In genomic region chr3:105877625-105877913, GRCh38 we compare ENCODE assay signal across 25 cellular contexts. TPM values are rescaled to one million over a fixed set of nuclear protein-coding genes. Genes with fewer than 3 reads are reported as not detected.
DNase-seq lines count a peak whose midpoint lies in the region; ATAC-seq and TF ChIP-seq lines count a peak whose summit lies in the region.
"Had no signal": no experiment of that assay in that cellular context is flagged by ENCODE, and none has a peak within 500 bp of the region (broad histone marks: within the 10 kb centered on the region; RNA-seq: fewer than 3 reads in every experiment).

No MANE protein-coding gene starts in this region.

- H4K20me1 ChIP-seq in OCI-LY7 (ENCODE audit: insufficient read depth, low read length) = no peaks in the 10 kb centered on the region

- peak overlapping the region; percentile 83 for H3K27ac Mint-ChIP-seq in activated CD8-positive, alpha-beta T cell treated with anti-CD3 and anti-CD28 coated beads for 36 hours
- H3K27ac Mint-ChIP-seq in activated CD8-positive, alpha-beta T cell treated with anti-CD3 and anti-CD28 coated beads, Interleukin-2, amount 10 ng/mL, durations not matched to agents 7 days and 5 days = no peak overlapping the region
- peak overlapping the region; percentile 81 for H3K27ac Mint-ChIP-seq in stimulated activated memory B cell treated with anti-CD40 and anti-IgM and Interleukin-4, amounts not matched to agents 10 μg/mL and 1 μg/mL and 100 μg/mL, for 72 hours
- H3K27ac Mint-ChIP-seq: endodermal cell had no signal

- no peaks in the 10 kb centered on the region for H3K79me2 ChIP-seq in OCI-LY7 (ENCODE audit: insufficient read depth, low read depth, low read length)

- peak overlapping the region; percentile 62 for H3K4me3 Mint-ChIP-seq in activated CD8-positive, alpha-beta T cell treated with anti-CD3 and anti-CD28 coated beads for 36 hours
- H3K4me3 Mint-ChIP-seq in activated CD8-positive, alpha-beta T cell treated with anti-CD3 and anti-CD28 coated beads, Interleukin-2, amount 10 ng/mL, durations not matched to agents 7 days and 5 days = no peak overlapping the region
- no peak overlapping the region for H3K4me3 Mint-ChIP-seq in stimulated activated memory B cell treated with anti-CD40 and anti-IgM and Interleukin-4, amounts not matched to agents 10 μg/mL and 1 μg/mL and 100 μg/mL, for 72 hours
- H3K4me3 Mint-ChIP-seq: endodermal cell had no signal

- POLR2A ChIA-PET in activated CD8-positive, alpha-beta T cell treated with anti-CD3 and anti-CD28 coated beads for 36 hours (lab: Charles Lee) = no interaction called here
- POLR2A ChIA-PET in activated CD8-positive, alpha-beta T cell treated with anti-CD3 and anti-CD28 coated beads, Interleukin-2, amount 10 ng/mL, durations not matched to agents 7 days and 5 days (lab: Charles Lee) = no interaction called here
- POLR2A ChIA-PET in OCI-LY7 (lab: Charles Lee) = interaction anchor here (0.5 to 1.5 kb wide), 3 partner anchors 9 to 145 kb away, joined by 3 read pairs; partner anchors contain the start of gene CBLB

- H3K9me3 ChIP-seq in OCI-LY7 (ENCODE audit: low read length) (no peaks in the 10 kb centered on the region), colonic mucosa (no peaks in the 10 kb centered on the region)
- H3K9me3 ChIP-seq: A549, esophagus squamous epithelium, gastroesophageal sphincter, HAP-1, lower lobe of right lung, tibial nerve had no signal

- H3K4me2 ChIP-seq in OCI-LY7 (ENCODE audit: low read length) = no peak overlapping the region
- H3K4me2 ChIP-seq: A549, smooth muscle cell had no signal

- no peaks in the 10 kb centered on the region for H3K27me3 Mint-ChIP-seq in activated CD8-positive, alpha-beta T cell treated with anti-CD3 and anti-CD28 coated beads for 36 hours
- no peaks in the 10 kb centered on the region for H3K27me3 Mint-ChIP-seq in activated CD8-positive, alpha-beta T cell treated with anti-CD3 and anti-CD28 coated beads, Interleukin-2, amount 10 ng/mL, durations not matched to agents 7 days and 5 days (ENCODE audit: low read depth)
- H3K27me3 Mint-ChIP-seq in stimulated activated memory B cell treated with anti-CD40 and anti-IgM and Interleukin-4, amounts not matched to agents 10 μg/mL and 1 μg/mL and 100 μg/mL, for 72 hours = no peaks in the 10 kb centered on the region

- BruUV-seq in OCI-LY7 (replicated peaks; lab: Mats Ljungman, UMichigan) = no TSS peak

- H3K9me2 ChIP-seq in OCI-LY7 (ENCODE audit: insufficient read depth, low read length) = no peaks in the 10 kb centered on the region

- H3K9ac ChIP-seq in colonic mucosa (ENCODE audit: low read depth in 2 of 2, low read length in 2 of 2) = no peak overlapping the region

- CTCF ChIA-PET in activated CD8-positive, alpha-beta T cell treated with anti-CD3 and anti-CD28 coated beads for 36 hours (lab: Charles Lee) = no interaction called here
- CTCF ChIA-PET in activated CD8-positive, alpha-beta T cell treated with anti-CD3 and anti-CD28 coated beads, Interleukin-2, amount 10 ng/mL, durations not matched to agents 7 days and 5 days (lab: Charles Lee) = interaction anchor here (1.5 kb wide), 1 partner anchor 9 kb away, joined by 3 read pairs; no protein-coding TSS in a partner anchor
- CTCF ChIA-PET in OCI-LY7 (lab: Charles Lee; ENCODE audit: unreplicated experiment) = no interaction called here

- peak overlapping the region; percentile 54 for H2AFZ ChIP-seq in OCI-LY7 (ENCODE audit: low read length)

- no peak for ATAC-seq in activated CD8-positive, alpha-beta T cell treated with anti-CD3 and anti-CD28 coated beads for 36 hours
- no peak for ATAC-seq in activated CD8-positive, alpha-beta T cell treated with anti-CD3 and anti-CD28 coated beads, Interleukin-2, amount 10 ng/mL, durations not matched to agents 7 days and 5 days
- no peak for ATAC-seq in stimulated activated memory B cell treated with anti-CD40 and anti-IgM and Interleukin-4, amounts not matched to agents 10 μg/mL and 1 μg/mL and 100 μg/mL, for 72 hours
- ATAC-seq in omental fat pad (ENCODE audit: low FRiP score) (no peak), GM21381 (IDR thresholded peaks at IDR 0.05; ENCODE audit: unreplicated experiment) (no peak), HG03175 (IDR thresholded peaks at IDR 0.05; ENCODE audit: unreplicated experiment) (no peak)
- ATAC-seq: A549, gastroesophageal sphincter had no signal

- no peak for TF ChIP-seq CTCF in activated CD8-positive, alpha-beta T cell treated with anti-CD3 and anti-CD28 coated beads for 36 hours (IDR thresholded peaks at IDR 0.05)
- TF ChIP-seq CTCF in OCI-LY7 (conservative IDR thresholded peaks at IDR 0.05; ENCODE audit: low read length) (no peak), colonic mucosa (IDR thresholded peaks at IDR 0.05) (no peak), omental fat pad (IDR thresholded peaks at IDR 0.05) (no peak)

- H3K4me1 ChIP-seq in OCI-LY7 (ENCODE audit: insufficient read depth, low read length, poor library complexity, severe bottlenecking) (peaks cover 17% of the 10 kb centered on the region), colonic mucosa (no peaks in the 10 kb centered on the region)
- H3K4me1 ChIP-seq: HAP-1, lower lobe of right lung had no signal

- H3K4me3 ChIP-seq in OCI-LY7 (ENCODE audit: low read depth, low read length, poor library complexity, severe bottlenecking) (no peak overlapping the region), colonic mucosa (no peak overlapping the region)
- H3K4me3 ChIP-seq: A549, esophagus squamous epithelium, gastroesophageal sphincter, HAP-1, lower lobe of right lung, SK-N-MC, smooth muscle cell, tibial nerve had no signal

- peaks cover 2% of the 10 kb centered on the region for H3K36me3 Mint-ChIP-seq in activated CD8-positive, alpha-beta T cell treated with anti-CD3 and anti-CD28 coated beads for 36 hours (ENCODE audit: low read depth)
- H3K36me3 Mint-ChIP-seq in activated CD8-positive, alpha-beta T cell treated with anti-CD3 and anti-CD28 coated beads, Interleukin-2, amount 10 ng/mL, durations not matched to agents 7 days and 5 days (ENCODE audit: low read depth) = peaks cover 14% of the 10 kb centered on the region
- H3K36me3 Mint-ChIP-seq in stimulated activated memory B cell treated with anti-CD40 and anti-IgM and Interleukin-4, amounts not matched to agents 10 μg/mL and 1 μg/mL and 100 μg/mL, for 72 hours = no peaks in the 10 kb centered on the region
- H3K36me3 Mint-ChIP-seq: brain had no signal

- peaks cover 2% of the 10 kb centered on the region for H3K9me3 Mint-ChIP-seq in activated CD8-positive, alpha-beta T cell treated with anti-CD3 and anti-CD28 coated beads for 36 hours
- no peaks in the 10 kb centered on the region for H3K9me3 Mint-ChIP-seq in activated CD8-positive, alpha-beta T cell treated with anti-CD3 and anti-CD28 coated beads, Interleukin-2, amount 10 ng/mL, durations not matched to agents 7 days and 5 days (ENCODE audit: insufficient read depth)
- H3K9me3 Mint-ChIP-seq in stimulated activated memory B cell treated with anti-CD40 and anti-IgM and Interleukin-4, amounts not matched to agents 10 μg/mL and 1 μg/mL and 100 μg/mL, for 72 hours = no peaks in the 10 kb centered on the region
- H3K9me3 Mint-ChIP-seq: brain, endodermal cell had no signal

- H3K27ac ChIP-seq in OCI-LY7 (ENCODE audit: low read depth, low read length, poor library complexity, severe bottlenecking) (no peak overlapping the region), colonic mucosa (peak overlapping the region; percentile 35)
- H3K27ac ChIP-seq: A549, esophagus squamous epithelium, gastroesophageal sphincter, lower lobe of right lung, RWPE1, SK-N-MC, tibial nerve had no signal

- DNase-seq in activated CD8-positive, alpha-beta T cell treated with anti-CD3 and anti-CD28 coated beads for 36 hours = no peak
- DNase-seq in activated CD8-positive, alpha-beta T cell treated with anti-CD3 and anti-CD28 coated beads, Interleukin-2, amount 10 ng/mL, durations not matched to agents 7 days and 5 days = no peak
- DNase-seq in OCI-LY7 (ENCODE audit: low spot score) (no peak), colonic mucosa (no peak), omental fat pad (ENCODE audit: low spot score) (no peak)
- DNase-seq: activated CD4-positive, CD25-positive, alpha-beta regulatory T cell; endodermal cell; esophagus squamous epithelium; lower lobe of right lung; NCI-H1694 treated with DMSO at 0.1 percent for 48 hours; NCI-H526; stimulated activated CD4-positive, alpha-beta T cell treated with anti-CD3 and anti-CD28 coated beads, Interleukin-2, amount 100 ng/mL, for 48 hours; stimulated activated naive CD4-positive, alpha-beta T cell treated with Interleukin-2 at 50 U/mL for 16 hours; T1000 had no signal

- intact Hi-C loops in activated CD8-positive, alpha-beta T cell treated with anti-CD3 and anti-CD28 coated beads for 36 hours (cut with micrococcal nuclease) = no loop called here
- intact Hi-C loops in OCI-LY7 (cut with micrococcal nuclease; ENCODE audit: unreplicated experiment) = no loop called here
- intact Hi-C loops in colonic mucosa (cut with DNase I) = no loop called here

- H3K4me1 Mint-ChIP-seq in activated CD8-positive, alpha-beta T cell treated with anti-CD3 and anti-CD28 coated beads for 36 hours (ENCODE audit: low read depth) = peaks cover 46% of the 10 kb centered on the region
- H3K4me1 Mint-ChIP-seq in activated CD8-positive, alpha-beta T cell treated with anti-CD3 and anti-CD28 coated beads, Interleukin-2, amount 10 ng/mL, durations not matched to agents 7 days and 5 days (ENCODE audit: low read depth) = peaks cover 31% of the 10 kb centered on the region
- H3K4me1 Mint-ChIP-seq in stimulated activated memory B cell treated with anti-CD40 and anti-IgM and Interleukin-4, amounts not matched to agents 10 μg/mL and 1 μg/mL and 100 μg/mL, for 72 hours = peaks cover 19% of the 10 kb centered on the region

- H3K36me3 ChIP-seq in OCI-LY7 (ENCODE audit: insufficient read depth, low read length) = no peaks in the 10 kb centered on the region
- H3K36me3 ChIP-seq in colonic mucosa = no peaks in the 10 kb centered on the region
- H3K36me3 ChIP-seq: esophagus squamous epithelium, gastroesophageal sphincter, HAP-1, lower lobe of right lung, tibial nerve had no signal

- no peaks in the 10 kb centered on the region for H3K27me3 ChIP-seq in colonic mucosa
- H3K27me3 ChIP-seq: esophagus squamous epithelium, gastroesophageal sphincter, tibial nerve had no signal

RNA-seq across cellular contexts. Expression of gene CBLB, which starts 8.8 kb away (rescaled TPM):
- 100 to 1,000 TPM; 104 to 113 TPM for total RNA-seq in activated CD8-positive, alpha-beta T cell treated with anti-CD3 and anti-CD28 coated beads for 36 hours
- 100 to 1,000 TPM; 117 to 122 TPM for total RNA-seq in activated CD8-positive, alpha-beta T cell treated with anti-CD3 and anti-CD28 coated beads, Interleukin-2, amount 10 ng/mL, durations not matched to agents 7 days and 5 days
- 24.5 and 57.7 TPM in 2 replicates for total RNA-seq in OCI-LY7 (2014; rRNA removed; shearing (Covaris generic))
- 38.5 and 51.6 TPM in 2 replicates for total RNA-seq in OCI-LY7 (2022)
- 10 to 100 TPM; 20.2 to 34.5 TPM for total RNA-seq in colonic mucosa
- total RNA-seq in omental fat pad = 100 to 1,000 TPM in 3 of 4 donors, 10 to 100 TPM in 1; 94.7 to 205 (median 126) TPM
